Comparison of ENCODE assay signal across 29 cellular contexts in the genomic region with DNA sequence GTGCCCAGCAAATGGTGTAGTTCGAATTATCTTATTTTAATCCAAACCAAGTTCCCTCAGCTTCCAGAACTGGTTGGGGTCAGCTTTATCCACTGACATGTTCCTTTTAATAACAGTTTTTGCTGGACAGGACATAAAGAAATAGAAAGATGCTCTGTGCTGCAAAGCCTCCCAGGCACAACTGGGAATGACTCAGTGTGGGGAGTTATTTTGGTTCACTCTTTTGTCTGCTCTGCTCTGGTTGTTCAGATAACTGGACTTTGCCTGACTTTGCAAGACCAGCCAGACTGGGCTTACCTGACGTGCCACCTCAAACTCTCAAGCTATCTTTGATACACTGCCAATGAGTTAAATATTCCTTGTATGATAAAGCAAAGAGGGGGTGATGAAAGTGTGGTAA. TPM values are rescaled to one million over a fixed set of nuclear protein-coding genes. Genes with fewer than 3 reads are reported as not detected.
"Had no signal": no experiment of that assay in that cellular context is flagged by ENCODE, and none has a peak within 500 bp of the region (broad histone marks: within the 10 kb centered on the region; RNA-seq: fewer than 3 reads in every experiment).

No MANE protein-coding gene starts in this region.

- H3K4me3 ChIP-seq: esophagus squamous epithelium, gastrocnemius medialis, heart right ventricle, left ventricle myocardium inferior, lower lobe of right lung, mucosa of descending colon had no signal

- H3K4me1 Mint-ChIP-seq: mesothelial cell of epicardium had no signal

- H3K4me1 ChIP-seq: esophagus squamous epithelium, heart right ventricle, left ventricle myocardium inferior, lower lobe of right lung had no signal

- H3K27ac Mint-ChIP-seq: dendritic cell treated with granulocyte-macrophage colony-stimulating factor and Interleukin-4, amounts not matched to agents 40 ng/mL and 50 ng/mL, for 4 days; effector memory CD8-positive, alpha-beta T cell; endodermal cell; mesothelial cell of epicardium had no signal

- H3K9me3 ChIP-seq: esophagus squamous epithelium, gastrocnemius medialis, heart right ventricle, left ventricle myocardium inferior, lower lobe of right lung, mucosa of descending colon had no signal

- H3K9me3 Mint-ChIP-seq: dendritic cell treated with granulocyte-macrophage colony-stimulating factor and Interleukin-4, amounts not matched to agents 40 ng/mL and 50 ng/mL, for 4 days; effector memory CD8-positive, alpha-beta T cell; endodermal cell; mesothelial cell of epicardium had no signal

- H3K27ac ChIP-seq: epithelial cell of prostate, esophagus squamous epithelium, gastrocnemius medialis, heart right ventricle, left ventricle myocardium inferior, lower lobe of right lung had no signal

- DNase-seq: cortex of kidney; effector CD8-positive, alpha-beta T cell; effector memory CD8-positive, alpha-beta T cell; endodermal cell; erythroblast; esophagus squamous epithelium; foreskin fibroblast; foreskin melanocyte; gastrocnemius medialis; glutamatergic neuron; head of caudate nucleus; heart right ventricle; hippocampal formation; kidney; kidney glomerular epithelial cell; left colon; left ventricle myocardium inferior; lower lobe of right lung; mesenchymal stem cell; mucosa of descending colon had no signal

- H3K27me3 ChIP-seq: gastrocnemius medialis had no signal

- H3K4me3 Mint-ChIP-seq: dendritic cell treated with granulocyte-macrophage colony-stimulating factor and Interleukin-4, amounts not matched to agents 40 ng/mL and 50 ng/mL, for 4 days; effector memory CD8-positive, alpha-beta T cell; endodermal cell; mesothelial cell of epicardium had no signal

- H3K36me3 Mint-ChIP-seq: mesothelial cell of epicardium had no signal

- ATAC-seq: effector memory CD8-positive, alpha-beta T cell; esophagus mucosa; heart right ventricle; left colon; left lobe of liver; lower lobe of right lung; mucosa of descending colon had no signal

- H3K36me3 ChIP-seq: esophagus squamous epithelium, gastrocnemius medialis, heart right ventricle, left ventricle myocardium inferior, lower lobe of right lung had no signal

RNA-seq across cellular contexts. Expression of gene SEZ6L, which starts 25.6 kb away (rescaled TPM):
- total RNA-seq: dermis microvascular lymphatic vessel endothelial cell, glomerular endothelial cell, lung microvascular endothelial cell, mesenteric fat pad had no signal
